ENCODE assay signal across 18 cellular contexts in genomic region chr10:86373828-86374227, GRCh38. TPM values are rescaled to one million over a fixed set of nuclear protein-coding genes. Genes with fewer than 3 reads are reported as not detected.
"Had no signal": no experiment of that assay in that cellular context is flagged by ENCODE, and none has a peak within 500 bp of the region (broad histone marks: within the 10 kb centered on the region; RNA-seq: fewer than 3 reads in every experiment).

No MANE protein-coding gene starts in this region.

- H3K4me3 Mint-ChIP-seq: activated CD8-positive, alpha-beta T cell treated with anti-CD3 and anti-CD28 coated beads, Interleukin-2, amount 10 ng/mL, durations not matched to agents 7 days and 5 days; activated T-helper 17 cell treated with anti-CD3 and anti-CD28 coated beads, Interleukin-2, amount 50 U/mL, for 72 hours; memory B cell; naive thymus-derived CD8-positive, alpha-beta T cell; stimulated activated naive CD8-positive, alpha-beta T cell treated with anti-CD3 and anti-CD28 coated beads, Interleukin-15, Interleukin-2, amounts not matched to agents 100 ng/mL and 50 ng/mL, for 24 hours; T-helper 17 cell had no signal

- H3K27ac ChIP-seq: cardiac muscle cell, esophagus squamous epithelium, right atrium auricular region had no signal

- H3K36me3 ChIP-seq: cardiac muscle cell, esophagus squamous epithelium, right atrium auricular region had no signal

- H3K4me1 Mint-ChIP-seq: activated T-helper 17 cell treated with anti-CD3 and anti-CD28 coated beads, Interleukin-2, amount 50 U/mL, for 72 hours; memory B cell had no signal

- H3K36me3 Mint-ChIP-seq: naive thymus-derived CD8-positive, alpha-beta T cell had no signal

- H3K9me3 ChIP-seq: esophagus squamous epithelium, right atrium auricular region had no signal

- H3K27ac Mint-ChIP-seq: activated CD8-positive, alpha-beta T cell treated with anti-CD3 and anti-CD28 coated beads, Interleukin-2, amount 10 ng/mL, durations not matched to agents 7 days and 5 days; activated T-helper 17 cell treated with anti-CD3 and anti-CD28 coated beads, Interleukin-2, amount 50 U/mL, for 72 hours; memory B cell; progenitor cell of endocrine pancreas; stimulated activated naive CD8-positive, alpha-beta T cell treated with anti-CD3 and anti-CD28 coated beads, Interleukin-15, Interleukin-2, amounts not matched to agents 100 ng/mL and 50 ng/mL, for 24 hours; T-helper 17 cell had no signal

- ATAC-seq: activated CD8-positive, alpha-beta T cell treated with anti-CD3 and anti-CD28 coated beads, Interleukin-2, amount 10 ng/mL, durations not matched to agents 7 days and 5 days; activated T-helper 17 cell treated with anti-CD3 and anti-CD28 coated beads, Interleukin-2, amount 50 U/mL, for 72 hours; left ventricle myocardium superior; naive thymus-derived CD8-positive, alpha-beta T cell; T-helper 17 cell had no signal

- H3K9me3 Mint-ChIP-seq: activated T-helper 17 cell treated with anti-CD3 and anti-CD28 coated beads, Interleukin-2, amount 50 U/mL, for 72 hours; memory B cell; naive thymus-derived CD8-positive, alpha-beta T cell; stimulated activated naive CD8-positive, alpha-beta T cell treated with anti-CD3 and anti-CD28 coated beads, Interleukin-15, Interleukin-2, amounts not matched to agents 100 ng/mL and 50 ng/mL, for 24 hours had no signal

- H3K27me3 ChIP-seq: right atrium auricular region had no signal

- DNase-seq: activated CD4-positive, alpha-beta T cell treated with anti-CD3 and anti-CD28 coated beads for 4 hours; activated CD8-positive, alpha-beta T cell treated with anti-CD3 and anti-CD28 coated beads, Interleukin-2, amount 10 ng/mL, durations not matched to agents 7 days and 5 days; activated naive CD4-positive, alpha-beta T cell treated with anti-CD3 and anti-CD28 coated beads, Interleukin-2, amount 50 U/mL, for 16 hours; activated T-cell treated with anti-CD3 and anti-CD28 coated beads for 4 hours; esophagus squamous epithelium; hippocampal formation; left ventricle myocardium superior; naive thymus-derived CD8-positive, alpha-beta T cell; small intestine; T-helper 17 cell had no signal

- H3K4me3 ChIP-seq: cardiac muscle cell, esophagus squamous epithelium, right atrium auricular region had no signal

RNA-seq across cellular contexts. Expression of gene GRID1, which starts 7.2 kb away (rescaled TPM):
- total RNA-seq: activated CD8-positive, alpha-beta T cell treated with anti-CD3 and anti-CD28 coated beads, Interleukin-2, amount 10 ng/mL, durations not matched to agents 7 days and 5 days; activated T-helper 17 cell treated with anti-CD3 and anti-CD28 coated beads, Interleukin-2, amount 50 U/mL, for 72 hours; endothelial cell of umbilical vein; fibroblast of villous mesenchyme; naive thymus-derived CD8-positive, alpha-beta T cell; T-helper 17 cell had no signal
- polyA plus RNA-seq: endothelial cell of umbilical vein; naive thymus-derived CD8-positive, alpha-beta T cell had no signal
